Comparison of ENCODE assay signal across 8 cellular contexts in genomic region chr3:171284308-171285075, GRCh38.
DNase-seq lines count a peak whose midpoint lies in the region; ATAC-seq, FAIRE-seq and TF ChIP-seq lines count a peak whose summit lies in the region.

No MANE protein-coding gene starts in this region.

- in situ Hi-C loops in Caki2 (cut with HindIII; ENCODE audit: low pct_unique_long_range_greater_than_20kb, low sequenced_read_pairs), result no loop called here

- FAIRE-seq in D721Med (lab: Jason Lieb, UNC), result no peak

- H3K4me1 Mint-ChIP-seq in immature natural killer cell, result peaks cover 46 to 74% of the 10 kb centered on the region in 2 donors

- peaks cover 0 to 2% (median 0%) of the 10 kb centered on the region in 3 donors for H3K36me3 Mint-ChIP-seq in immature natural killer cell

- H3K4me3 ChIP-seq in cardiac fibroblast (replicated peaks in 1 of 2; ENCODE audit: low read depth in 2 of 2, low read length in 2 of 2), result no peak overlapping the region

- peaks cover 0 to 2% (median 0%) of the 10 kb centered on the region in 3 donors for H3K27me3 Mint-ChIP-seq in immature natural killer cell (ENCODE audit: low read depth in 3 of 3)

- H3K9me3 Mint-ChIP-seq in immature natural killer cell, result peaks cover 0 to 1% (median 0%) of the 10 kb centered on the region in 6 donors

- no peak for TF ChIP-seq CTCF in cardiac fibroblast (IDR thresholded peaks at IDR 0.05; ENCODE audit: low read depth, low read length)
- TF ChIP-seq CTCF in D721Med (IDR thresholded peaks at IDR 0.05; ENCODE audit: insufficient read depth, missing control alignments), result no peak

- no peak overlapping the region for H3K4me3 Mint-ChIP-seq in immature natural killer cell

- peak; percentile 86 for DNase-seq in Caki2 (ENCODE audit: low read depth)
- DNase-seq in HS-5 (ENCODE audit: low read depth), result peak; percentile 87
- DNase-seq in cardiac fibroblast (ENCODE audit: low read depth in 2 of 2), result peak; percentile 93 to 98
- peak; percentile 96 for DNase-seq in non-pigmented ciliary epithelial cell (ENCODE audit: low read depth)
- DNase-seq in pons (ENCODE audit: low spot score), result no peak
- DNase-seq in D721Med (ENCODE audit: insufficient read length, low spot score), result no peak
- DNase-seq in immature natural killer cell, result no peak

- ATAC-seq in GM21360 (IDR thresholded peaks at IDR 0.05; ENCODE audit: unreplicated experiment), result peak; percentile 38

- peak overlapping the region in 1 of 6 donors; percentile 17 for H3K27ac Mint-ChIP-seq in immature natural killer cell

Comparison
In these comparisons a context has a peak if more than half of its experiments do, and no peak if none do; other contexts are left out.
1. DNase-seq: peak in Caki2 (single experiment), HS-5 (single experiment), cardiac fibroblast (2 of 2) and non-pigmented ciliary epithelial cell (single experiment); none in pons (single experiment), D721Med (single experiment) and immature natural killer cell (0 of 3).